Comparison of ENCODE assay signal across 11 cellular contexts in genomic region chr14:47674148-47674545, GRCh38. TPM values are rescaled to one million over a fixed set of nuclear protein-coding genes. Genes with fewer than 3 reads are reported as not detected.
DNase-seq lines count a peak whose midpoint lies in the region; ATAC-seq and TF ChIP-seq lines count a peak whose summit lies in the region.
"Had no signal": no experiment of that assay in that cellular context is flagged by ENCODE, and none has a peak within 500 bp of the region (broad histone marks: within the 10 kb centered on the region; RNA-seq: fewer than 3 reads in every experiment).

No MANE protein-coding gene starts in this region.

- H3F3A ChIP-seq in SK-N-SH (replicated peaks; ENCODE audit: insufficient read depth), result no peaks in the 10 kb centered on the region

- H3K4me3 ChIP-seq in SK-N-SH (ENCODE audit: low read depth in 2 of 2, low read length in 1 of 2), result no peak overlapping the region
- H3K4me3 ChIP-seq in SK-N-MC, result peak overlapping the region; percentile 74
- peak overlapping the region; percentile 67 for H3K4me3 ChIP-seq in iPS-18c (ENCODE audit: insufficient read depth, low read depth, low read length)
- peak overlapping the region; percentile 18 to 43 (median 37) for H3K4me3 ChIP-seq in stomach

- H3K4me1 ChIP-seq in SK-N-SH (ENCODE audit: control insufficient read depth in 1 of 2, insufficient read depth in 2 of 2, low read depth in 1 of 2, low read length in 1 of 2) (no peaks in the 10 kb centered on the region), stomach (peaks cover 0 to 27% (median 21%) of the 10 kb centered on the region in 4 donors)
- H3K4me1 ChIP-seq: Peyer's patch had no signal

- no peaks in the 10 kb centered on the region for H3K4me1 Mint-ChIP-seq in effector memory CD8-positive, alpha-beta T cell (ENCODE audit: low read depth in 2 of 2)

- H3K9me3 ChIP-seq in SK-N-SH (no peaks in the 10 kb centered on the region), SK-N-MC (ENCODE audit: low read depth, low read length) (no peaks in the 10 kb centered on the region), iPS-18c (ENCODE audit: control insufficient read depth, insufficient read depth, low read length) (no peaks in the 10 kb centered on the region), stomach (peaks cover 0 to 3% (median 0%) of the 10 kb centered on the region in 4 donors)
- H3K9me3 ChIP-seq: Peyer's patch had no signal

- no peaks in the 10 kb centered on the region for H4K20me1 ChIP-seq in SK-N-SH (ENCODE audit: insufficient read depth)

- H3K27me3 ChIP-seq in SK-N-SH (ENCODE audit: insufficient read depth), result no peaks in the 10 kb centered on the region
- peaks cover 3 to 63% (median 41%) of the 10 kb centered on the region in 3 donors for H3K27me3 ChIP-seq in stomach

- H3K9me2 ChIP-seq in SK-N-SH, result no peaks in the 10 kb centered on the region

- H3K27ac ChIP-seq in SK-N-SH (ENCODE audit: low read depth in 2 of 2, low read length in 1 of 2) (no peak overlapping the region), SK-N-MC (no peak overlapping the region), stomach (no peak overlapping the region)
- H3K27ac ChIP-seq: Peyer's patch had no signal

- WGBS in SK-N-SH (ENCODE audit: low lambda C conversion rate), result 0% methylated on average over 6 of the region's 36 CpGs
- WGBS in stomach, 5 donors, result 1 to 6% (median 3%) methylated on average over 22 to 36 of the region's 36 CpGs

- peaks cover 12 to 39% of the 10 kb centered on the region in 2 donors for H3K27me3 Mint-ChIP-seq in effector memory CD8-positive, alpha-beta T cell

- TF ChIP-seq POLR2A in stomach (IDR thresholded peaks at IDR 0.05), result no peak

- H3K9ac ChIP-seq in SK-N-SH (no peak overlapping the region), SK-N-MC (ENCODE audit: insufficient read length) (no peak overlapping the region)

- no peak for TF ChIP-seq RAD21 in SK-N-SH (IDR thresholded peaks at IDR 0.05; ENCODE audit: low read length)

- no peak overlapping the region for H3K4me2 ChIP-seq in SK-N-SH

- no peaks in the 10 kb centered on the region for H3K36me3 Mint-ChIP-seq in effector memory CD8-positive, alpha-beta T cell (ENCODE audit: insufficient read depth)

- POLR2A ChIA-PET in SK-N-SH (lab: Yijun Ruan, JAX), result no interaction called here

- TF ChIP-seq EP300 in SK-N-SH (IDR thresholded peaks at IDR 0.05; ENCODE audit: borderline replicate concordance in 1 of 2, low read depth in 1 of 2, low read length in 1 of 2) (no peak), stomach (IDR thresholded peaks at IDR 0.05) (no peak)

- no peak for ATAC-seq in SK-N-SH treated with all-trans-retinoic acid at 6 μM for 48 hours
- ATAC-seq in effector memory CD8-positive, alpha-beta T cell (replicated peaks), result no peak

- no peak overlapping the region for H3K27ac Mint-ChIP-seq in effector memory CD8-positive, alpha-beta T cell

- TF ChIP-seq CTCF in SK-N-SH (IDR thresholded peaks at IDR 0.05) (no peak), stomach (IDR thresholded peaks at IDR 0.05) (no peak)

- peaks cover 2 to 3% of the 10 kb centered on the region in 2 donors for H3K9me3 Mint-ChIP-seq in effector memory CD8-positive, alpha-beta T cell

- H3K36me3 ChIP-seq in SK-N-SH (replicated peaks in 1 of 2; ENCODE audit: control insufficient read depth in 1 of 2, insufficient read depth in 2 of 2, low read length in 1 of 2) (no peaks in the 10 kb centered on the region), SK-N-MC (ENCODE audit: insufficient read depth, low read length) (no peaks in the 10 kb centered on the region), stomach (no peaks in the 10 kb centered on the region)
- H3K36me3 ChIP-seq: Peyer's patch had no signal

- intact Hi-C loops in stomach (cut with DNase I; ENCODE audit: low total_unique reads), result no loop called here

- H2AFZ ChIP-seq in SK-N-SH (ENCODE audit: low read depth), result no peak overlapping the region

- no peak overlapping the region for H3K4me3 Mint-ChIP-seq in effector memory CD8-positive, alpha-beta T cell

- no peaks in the 10 kb centered on the region for H3K79me2 ChIP-seq in SK-N-SH (ENCODE audit: insufficient read depth)

- peak; percentile 10 for DNase-seq in SK-N-SH
- DNase-seq in SK-N-MC (ENCODE audit: low read depth, low spot score), result no peak
- DNase-seq in stomach, result no peak
- no peak for DNase-seq in effector memory CD8-positive, alpha-beta T cell
- no peak for DNase-seq in mucosa of gallbladder (ENCODE audit: low spot score)
- DNase-seq in dermis blood vessel endothelial cell, result no peak
- DNase-seq: HCEC 1CT, Peyer's patch had no signal

- CTCF ChIA-PET in SK-N-SH (lab: Yijun Ruan, JAX), result no interaction called here

TF ChIP-seq in SK-N-SH, 30 proteins besides CTCF, POLR2A, EP300 and RAD21:
- TF ChIP-seq SIN3A (IDR thresholded peaks at IDR 0.05; ENCODE audit: borderline replicate concordance, low read depth, low read length), result no peak
- no peak for TF ChIP-seq TEAD4 (IDR thresholded peaks at IDR 0.05; ENCODE audit: borderline replicate concordance, insufficient read depth)
- TF ChIP-seq USF1 (IDR thresholded peaks at IDR 0.05; ENCODE audit: borderline replicate concordance, low read depth), result no peak
- no peak for TF ChIP-seq NRF1 (IDR thresholded peaks at IDR 0.05; ENCODE audit: low read depth, low read length)
- TF ChIP-seq MAX (IDR thresholded peaks at IDR 0.05; ENCODE audit: low read depth), result no peak
- no peak for TF ChIP-seq RFX5 (IDR thresholded peaks at IDR 0.05; ENCODE audit: low read length)
- no peak for TF ChIP-seq FOXM1 (IDR thresholded peaks at IDR 0.05; ENCODE audit: low read depth)
- TF ChIP-seq YY1 (IDR thresholded peaks at IDR 0.05; ENCODE audit: low read depth), result no peak
TF ChIP-seq in SK-N-SH: peak in this region for 0.

TF ChIP-seq in SK-N-SH treated with all-trans-retinoic acid at 6 μM for 48 hours, 23 proteins besides CTCF, POLR2A, EP300 and RAD21:
- TF ChIP-seq CSDC2 (CRISPR knock-in tag; IDR thresholded peaks at IDR 0.05) (no peak), POU6F1 (CRISPR knock-in tag; IDR thresholded peaks at IDR 0.05; ENCODE audit: borderline replicate concordance, low read depth) (no peak), ZFP30 (CRISPR knock-in tag; IDR thresholded peaks at IDR 0.05) (no peak), GLIS3 (CRISPR knock-in tag; IDR thresholded peaks at IDR 0.05) (no peak), CSRNP3 (CRISPR knock-in tag; IDR thresholded peaks at IDR 0.05) (no peak), BACH2 (CRISPR knock-in tag; IDR thresholded peaks at IDR 0.05; ENCODE audit: borderline replicate concordance) (no peak), ZNF565 (CRISPR knock-in tag; conservative IDR thresholded peaks at IDR 0.05; ENCODE audit: low read depth) (no peak), TOX (CRISPR knock-in tag; IDR thresholded peaks at IDR 0.05; ENCODE audit: borderline replicate concordance) (no peak)
TF ChIP-seq in SK-N-SH treated with all-trans-retinoic acid at 6 μM for 48 hours: peak in this region for 0.

RNA-seq across cellular contexts. Expression of gene MDGA2, which starts 1.3 kb away (rescaled TPM):
- not detected in 2 replicates for polyA plus RNA-seq in SK-N-SH (2012; rRNA removed)
- polyA plus RNA-seq in SK-N-SH (2012; cell fraction: cytosol; rRNA removed), result not detected in 2 replicates
- not detected in 2 replicates for polyA plus RNA-seq in SK-N-SH (2012; cell fraction: nucleus; rRNA removed)
- 1 to 10 TPM in 1 of 5 donors, under 1 TPM in 1, not detected in 3; 0.14 to 2.9 TPM for total RNA-seq in stomach
- polyA plus RNA-seq in stomach, result not detected
- 0.20 TPM for total RNA-seq in mucosa of gallbladder
- not detected in 2 replicates for total RNA-seq in dermis blood vessel endothelial cell
- total RNA-seq: Peyer's patch had no signal
- polyA plus RNA-seq: BJ had no signal

Comparison
In these comparisons a context has a peak if more than half of its experiments do, and no peak if none do; other contexts are left out.
1. H3K4me3 ChIP-seq: peak in SK-N-MC (single experiment), iPS-18c (single experiment) and stomach (4 of 4); none in SK-N-SH (0 of 2).